Comparison of ENCODE assay signal across 13 cellular contexts in genomic region chr20:31516651-31517050, GRCh38. TPM values are rescaled to one million over a fixed set of nuclear protein-coding genes. Genes with fewer than 3 reads are reported as not detected.
A peak's percentile ranks its signal among the peaks of the same experiment; 100 is the strongest.
DNase-seq lines count a peak whose midpoint lies in the region; ATAC-seq, FAIRE-seq and TF ChIP-seq lines count a peak whose summit lies in the region.
"Had no signal": no experiment of that assay in that cellular context is flagged by ENCODE, and none has a peak within 500 bp of the region (broad histone marks: within the 10 kb centered on the region; RNA-seq: fewer than 3 reads in every experiment).

No MANE protein-coding gene starts in this region.

- CTCF ChIA-PET in AG04450 (lab: Charles Lee) = interaction anchor here (0.9 to 1.2 kb wide), 4 partner anchors 13 to 96 kb away, joined by 3 to 5 read pairs (median 4); no protein-coding TSS in a partner anchor
- CTCF ChIA-PET in activated CD8-positive, alpha-beta T cell treated with anti-CD3 and anti-CD28 coated beads for 36 hours (lab: Charles Lee) = interaction anchor here (1.2 to 4.1 kb wide), 2 partner anchors 14 to 96 kb away, joined by 5 to 12 read pairs; no protein-coding TSS in a partner anchor

- H3K9me3 ChIP-seq in AG04450 (ENCODE audit: control insufficient read depth, insufficient read depth, low read length) = peaks cover 2% of the 10 kb centered on the region; the same call in 1 of the 2 replicates
- H3K9me3 ChIP-seq in DND-41 (ENCODE audit: insufficient read depth, low read length, severe bottlenecking) = no peaks in the 10 kb centered on the region
- H3K9me3 ChIP-seq in keratinocyte (ENCODE audit: control insufficient read depth, low read depth, low read length) = no peaks in the 10 kb centered on the region
- H3K9me3 ChIP-seq: esophagus muscularis mucosa had no signal

- ATAC-seq in DND-41 (ENCODE audit: insufficient read depth, low read depth) (no peak), HG02571 (IDR thresholded peaks at IDR 0.05; ENCODE audit: unreplicated experiment) (no peak), HG03045 (IDR thresholded peaks at IDR 0.05; ENCODE audit: unreplicated experiment) (no peak)
- ATAC-seq in activated CD8-positive, alpha-beta T cell treated with anti-CD3 and anti-CD28 coated beads for 36 hours = peak; percentile 36
- ATAC-seq: naive thymus-derived CD4-positive, alpha-beta T cell had no signal

- no peak overlapping the region for H3K27ac Mint-ChIP-seq in activated CD8-positive, alpha-beta T cell treated with anti-CD3 and anti-CD28 coated beads for 36 hours
- H3K27ac Mint-ChIP-seq: naive thymus-derived CD4-positive, alpha-beta T cell had no signal

- no peak overlapping the region for H3K27ac ChIP-seq in AG04450 (ENCODE audit: low read depth, low read length)
- H3K27ac ChIP-seq in DND-41 (ENCODE audit: low read length) = peak overlapping the region; percentile 75
- H3K27ac ChIP-seq in keratinocyte (ENCODE audit: control insufficient read depth, insufficient read depth, low read length) = peak overlapping the region; percentile 17
- H3K27ac ChIP-seq: brain microvascular endothelial cell had no signal

- H3K9me3 Mint-ChIP-seq in activated CD8-positive, alpha-beta T cell treated with anti-CD3 and anti-CD28 coated beads for 36 hours = no peaks in the 10 kb centered on the region
- H3K9me3 Mint-ChIP-seq: naive thymus-derived CD4-positive, alpha-beta T cell had no signal

- peaks cover 24% of the 10 kb centered on the region for H3K4me1 Mint-ChIP-seq in activated CD8-positive, alpha-beta T cell treated with anti-CD3 and anti-CD28 coated beads for 36 hours (ENCODE audit: low read depth)

- peaks cover 2% of the 10 kb centered on the region for H3K9me1 ChIP-seq in keratinocyte (ENCODE audit: control insufficient read depth, extremely low read depth, insufficient read depth, low read length)

- H3K27me3 Mint-ChIP-seq in activated CD8-positive, alpha-beta T cell treated with anti-CD3 and anti-CD28 coated beads for 36 hours = no peaks in the 10 kb centered on the region
- H3K27me3 Mint-ChIP-seq: naive thymus-derived CD4-positive, alpha-beta T cell had no signal

- TF ChIP-seq CTCF in AG04450 (IDR thresholded peaks at IDR 0.05; ENCODE audit: low read depth, low read length) (no peak), DND-41 (IDR thresholded peaks at IDR 0.05; ENCODE audit: borderline replicate concordance, extremely low read depth, low read length, poor library complexity, severe bottlenecking) (no peak), keratinocyte (optimal IDR thresholded peaks at IDR 0.05 in 1 of 3, IDR thresholded peaks at IDR 0.05 in 1 of 3, conservative IDR thresholded peaks at IDR 0.05 in 1 of 3; ENCODE audit: extremely low read depth in 1 of 3, insufficient read depth in 2 of 3, low read length in 3 of 3) (no peak), D721Med (IDR thresholded peaks at IDR 0.05; ENCODE audit: insufficient read depth, missing control alignments) (no peak)
- no peak for TF ChIP-seq CTCF in activated CD8-positive, alpha-beta T cell treated with anti-CD3 and anti-CD28 coated beads for 36 hours (IDR thresholded peaks at IDR 0.05)

- H3K4me2 ChIP-seq in DND-41 (ENCODE audit: insufficient read depth, low read length) (peak overlapping the region; percentile 83), keratinocyte (ENCODE audit: control insufficient read depth, extremely low read depth, insufficient read depth, low read depth, low read length) (peak overlapping the region; percentile 93)

- no peak overlapping the region for H3K4me3 Mint-ChIP-seq in activated CD8-positive, alpha-beta T cell treated with anti-CD3 and anti-CD28 coated beads for 36 hours
- H3K4me3 Mint-ChIP-seq: naive thymus-derived CD4-positive, alpha-beta T cell had no signal

- H3K4me3 ChIP-seq in AG04450 (ENCODE audit: low read depth, low read length) (peak overlapping the region; percentile 99), DND-41 (ENCODE audit: low read depth in 1 of 2, low read length in 2 of 2) (peak overlapping the region in 1 of 2 experiments; percentile 78; a peak in 2 of 4 replicates), keratinocyte (ENCODE audit: control insufficient read depth in 2 of 3, extremely low read depth in 1 of 3, insufficient read depth in 2 of 3, low read depth in 1 of 3, low read length in 3 of 3) (no peak overlapping the region)

- POLR2A ChIA-PET in AG04450 (lab: Yijun Ruan, JAX) = no interaction called here
- POLR2A ChIA-PET in activated CD8-positive, alpha-beta T cell treated with anti-CD3 and anti-CD28 coated beads for 36 hours (lab: Charles Lee) = interaction anchor here (0.9 to 1.1 kb wide), 2 partner anchors 11 to 30 kb away, joined by 3 to 4 read pairs; a partner anchor contains a TSS

- peaks cover 69% of the 10 kb centered on the region for H3K79me2 ChIP-seq in DND-41 (ENCODE audit: insufficient read depth, low read length)
- peaks cover 71% of the 10 kb centered on the region for H3K79me2 ChIP-seq in keratinocyte (ENCODE audit: control insufficient read depth, insufficient read depth, low read length)

- H3K27me3 ChIP-seq in AG04450 (ENCODE audit: control insufficient read depth, insufficient read depth, low read length) (no peaks in the 10 kb centered on the region), DND-41 (ENCODE audit: insufficient read depth, low read length, poor library complexity) (no peaks in the 10 kb centered on the region), keratinocyte (ENCODE audit: control insufficient read depth, extremely low read depth, insufficient read depth, low read length) (no peaks in the 10 kb centered on the region)
- H3K27me3 ChIP-seq: brain microvascular endothelial cell, esophagus muscularis mucosa had no signal

- H3K36me3 Mint-ChIP-seq in activated CD8-positive, alpha-beta T cell treated with anti-CD3 and anti-CD28 coated beads for 36 hours (ENCODE audit: low read depth) = peaks cover 10% of the 10 kb centered on the region

- H4K20me1 ChIP-seq in DND-41 (ENCODE audit: insufficient read depth, low read length) = peaks cover 51% of the 10 kb centered on the region
- H4K20me1 ChIP-seq in keratinocyte (ENCODE audit: control insufficient read depth, extremely low read depth, insufficient read depth, low read length) = peaks cover 7% of the 10 kb centered on the region

- dilution Hi-C loops in keratinocyte (cut with MboI; ENCODE audit: extremely low pct_ligation_motif_present, low sequenced_read_pairs) = no loop called here

- H3K4me1 ChIP-seq in DND-41 (ENCODE audit: insufficient read depth, low read length) = peaks cover 36% of the 10 kb centered on the region
- H3K4me1 ChIP-seq in keratinocyte (ENCODE audit: control insufficient read depth, extremely low read depth, insufficient read depth, low read length) = peaks cover 23% of the 10 kb centered on the region

- H3K9ac ChIP-seq in DND-41 (ENCODE audit: low read depth, low read length) = peak overlapping the region; percentile 67
- no peak overlapping the region for H3K9ac ChIP-seq in keratinocyte (ENCODE audit: control insufficient read depth, extremely low read depth, insufficient read depth, low read length)

- H3K36me3 ChIP-seq in DND-41 (ENCODE audit: insufficient read depth, low read length) = peaks cover 49% of the 10 kb centered on the region
- H3K36me3 ChIP-seq in keratinocyte (ENCODE audit: control insufficient read depth in 2 of 2, extremely low read depth in 1 of 2, insufficient read depth in 2 of 2, low read length in 2 of 2) = peaks cover 10 to 23% of the 10 kb centered on the region in 2 experiments

- H2AFZ ChIP-seq in DND-41 (ENCODE audit: low read depth, low read length) (no peak overlapping the region), keratinocyte (ENCODE audit: control insufficient read depth, low read length) (no peak overlapping the region)

- intact Hi-C loops in activated CD8-positive, alpha-beta T cell treated with anti-CD3 and anti-CD28 coated beads for 36 hours (cut with micrococcal nuclease) = no loop called here

- no peak for DNase-seq in AG04450 (ENCODE audit: low read depth, low spot score)
- no peak for DNase-seq in DND-41
- DNase-seq in activated CD8-positive, alpha-beta T cell treated with anti-CD3 and anti-CD28 coated beads for 36 hours = peak; percentile 49
- no peak for DNase-seq in keratinocyte (ENCODE audit: low read depth, low spot score)
- DNase-seq in D721Med (ENCODE audit: insufficient read length, low spot score) = no peak
- no peak for DNase-seq in activated CD8-positive, alpha-beta memory T cell treated with anti-CD3 and anti-CD28 coated beads, Interleukin-2, amount 50 U/mL, for 48 hours
- DNase-seq: naive thymus-derived CD4-positive, alpha-beta T cell had no signal

- FAIRE-seq in keratinocyte (lab: Jason Lieb, UNC) (no peak), D721Med (lab: Jason Lieb, UNC) (no peak)

RNA-seq across cellular contexts. Expression of gene HM13, which starts 2.4 kb away (rescaled TPM):
- 167 and 203 TPM in 2 replicates for polyA plus RNA-seq in AG04450 (2011; rRNA removed)
- polyA minus RNA-seq in AG04450 (2011; rRNA and poly(A)+ RNA removed) = 155 and 196 TPM in 2 replicates
- 10 to 100 TPM; 91.6 to 95.5 TPM for total RNA-seq in activated CD8-positive, alpha-beta T cell treated with anti-CD3 and anti-CD28 coated beads for 36 hours
- polyA plus RNA-seq in keratinocyte = 127 to 175 TPM (median 151 TPM) in 3 replicates
- polyA plus RNA-seq in keratinocyte (2011; ENCODE audit: low read depth) = 34.0 TPM
- 104 and 122 TPM in 2 replicates for polyA plus RNA-seq in keratinocyte (2011; cell fraction: cytosol; rRNA removed)
- 200 and 213 TPM in 2 replicates for polyA plus RNA-seq in keratinocyte (2011; cell fraction: nucleus; rRNA removed)
- polyA plus RNA-seq in keratinocyte (2012; ENCODE audit: low replicate concordance) = 96.2 and 142 TPM in 2 replicates
- polyA minus RNA-seq in keratinocyte = 97.9 to 155 TPM (median 134 TPM) in 3 replicates
- polyA minus RNA-seq in keratinocyte (2011; cell fraction: cytosol; rRNA and poly(A)+ RNA removed) = 158 TPM
- polyA minus RNA-seq in keratinocyte (2011; cell fraction: nucleus; rRNA and poly(A)+ RNA removed) = 124 and 148 TPM in 2 replicates

RNA-seq across cellular contexts. Expression of gene REM1, which starts 41.6 kb away (rescaled TPM):
- not detected in 2 replicates for polyA plus RNA-seq in AG04450 (2011; rRNA removed)
- polyA minus RNA-seq in AG04450 (2011; rRNA and poly(A)+ RNA removed) = not detected in 2 replicates
- not detected for total RNA-seq in activated CD8-positive, alpha-beta T cell treated with anti-CD3 and anti-CD28 coated beads for 36 hours
- polyA plus RNA-seq in keratinocyte = not detected in 3 replicates
- polyA plus RNA-seq in keratinocyte (2011; ENCODE audit: low read depth) = not detected
- polyA plus RNA-seq in keratinocyte (2011; cell fraction: cytosol; rRNA removed) = not detected in 2 replicates
- 0.11 TPM in 1 of 2 replicates, not detected in the other for polyA plus RNA-seq in keratinocyte (2011; cell fraction: nucleus; rRNA removed)
- not detected in 2 replicates for polyA plus RNA-seq in keratinocyte (2012; ENCODE audit: low replicate concordance)
- polyA minus RNA-seq in keratinocyte = not detected in 3 replicates
- polyA minus RNA-seq in keratinocyte (2011; cell fraction: cytosol; rRNA and poly(A)+ RNA removed) = not detected
- not detected in 2 replicates for polyA minus RNA-seq in keratinocyte (2011; cell fraction: nucleus; rRNA and poly(A)+ RNA removed)
- total RNA-seq: activated CD8-positive, alpha-beta memory T cell treated with anti-CD3 and anti-CD28 coated beads for 36 hours; naive thymus-derived CD4-positive, alpha-beta T cell; SK-MEL-5 had no signal
- polyA plus RNA-seq: naive thymus-derived CD4-positive, alpha-beta T cell had no signal

RNA-seq across cellular contexts. Expression of gene DEFB124, which starts 41.7 kb away (rescaled TPM):
- not detected in 2 replicates for polyA plus RNA-seq in AG04450 (2011; rRNA removed)
- polyA minus RNA-seq in AG04450 (2011; rRNA and poly(A)+ RNA removed) = not detected in 2 replicates
- not detected for total RNA-seq in activated CD8-positive, alpha-beta T cell treated with anti-CD3 and anti-CD28 coated beads for 36 hours
- not detected in 3 replicates for polyA plus RNA-seq in keratinocyte
- not detected for polyA plus RNA-seq in keratinocyte (2011; ENCODE audit: low read depth)
- polyA plus RNA-seq in keratinocyte (2011; cell fraction: cytosol; rRNA removed) = not detected in 2 replicates
- not detected in 2 replicates for polyA plus RNA-seq in keratinocyte (2011; cell fraction: nucleus; rRNA removed)
- not detected in 2 replicates for polyA plus RNA-seq in keratinocyte (2012; ENCODE audit: low replicate concordance)
- not detected in 3 replicates for polyA minus RNA-seq in keratinocyte
- not detected for polyA minus RNA-seq in keratinocyte (2011; cell fraction: cytosol; rRNA and poly(A)+ RNA removed)
- not detected in 2 replicates for polyA minus RNA-seq in keratinocyte (2011; cell fraction: nucleus; rRNA and poly(A)+ RNA removed)
- total RNA-seq: activated CD8-positive, alpha-beta memory T cell treated with anti-CD3 and anti-CD28 coated beads for 36 hours; esophagus muscularis mucosa; naive thymus-derived CD4-positive, alpha-beta T cell; SK-MEL-5 had no signal
- polyA plus RNA-seq: naive thymus-derived CD4-positive, alpha-beta T cell had no signal
